Comparison of ENCODE assay signal across 17 cellular contexts in genomic region chr5:76177974-76178373, GRCh38.
"Had no signal": no experiment of that assay in that cellular context is flagged by ENCODE, and none has a peak within 500 bp of the region (broad histone marks: within the 10 kb centered on the region; RNA-seq: fewer than 3 reads in every experiment).

No MANE protein-coding gene starts in this region.

- H3K4me3 ChIP-seq: dorsolateral prefrontal cortex, heart left ventricle, psoas muscle, right lobe of liver, tibial artery, upper lobe of left lung, uterus had no signal

- H3K4me3 Mint-ChIP-seq: naive B cell had no signal

- H3K36me3 ChIP-seq: heart left ventricle, neutrophil, right lobe of liver, tibial artery, upper lobe of left lung, uterus had no signal

- H3K4me1 ChIP-seq: psoas muscle, right lobe of liver, tibial artery, uterus had no signal

- H3K36me3 Mint-ChIP-seq: naive B cell had no signal

- H3K27ac Mint-ChIP-seq: naive B cell had no signal

- H3K27me3 ChIP-seq: dorsolateral prefrontal cortex, neutrophil, right lobe of liver, tibial artery, upper lobe of left lung, uterus had no signal

- H3K9me3 ChIP-seq: heart left ventricle, neutrophil, psoas muscle, right lobe of liver, tibial artery, upper lobe of left lung, uterus had no signal

- DNase-seq: cortex of kidney; dorsolateral prefrontal cortex; effector CD8-positive, alpha-beta T cell; heart left ventricle; hippocampal formation; kidney glomerular epithelial cell; mesendoderm; naive B cell; psoas muscle; retina; right lobe of liver; stimulated activated CD4-positive, alpha-beta T cell treated with anti-CD3 and anti-CD28 coated beads, Interleukin-4, amount 100 ng/mL, for 4 hours; stimulated activated naive CD4-positive, alpha-beta T cell treated with Interleukin-2 at 50 U/mL for 16 hours; tibial artery; upper lobe of left lung; uterus had no signal

- H3K27ac ChIP-seq: dorsolateral prefrontal cortex, heart left ventricle, neutrophil, psoas muscle, right lobe of liver, tibial artery, upper lobe of left lung, uterus had no signal
